In the genomic region with DNA sequence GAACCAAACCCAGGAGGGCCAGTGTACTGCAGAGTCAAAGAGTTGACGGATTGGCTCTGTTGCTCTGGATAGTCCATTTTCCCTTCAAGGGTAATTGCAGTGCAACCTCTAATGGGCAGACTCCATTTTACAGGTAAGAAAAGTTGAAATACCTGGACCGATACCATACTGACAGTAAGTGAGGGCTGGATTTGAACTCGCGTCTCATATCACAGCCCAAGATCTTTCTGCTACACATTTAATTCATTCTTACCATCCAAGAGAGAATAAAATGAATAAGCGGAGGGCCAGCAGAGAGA, we compare ENCODE assay signal across 8 cellular contexts. TPM values are rescaled to one million over a fixed set of nuclear protein-coding genes. Genes with fewer than 3 reads are reported as not detected.
DNase-seq lines count a peak whose midpoint lies in the region; ATAC-seq, FAIRE-seq and TF ChIP-seq lines count a peak whose summit lies in the region.

No MANE protein-coding gene starts in this region.

- no peak overlapping the region for H2AK5ac ChIP-seq in mesenchymal stem cell (ENCODE audit: low read length, severe bottlenecking)

- H2BK120ac ChIP-seq in mesenchymal stem cell (ENCODE audit: low read depth, low read length): no peak overlapping the region

- DNase-seq in right atrium auricular region (ENCODE audit: low spot score) (no peak), Right ventricle myocardium inferior (ENCODE audit: missing footprints) (no peak), K562 (ENCODE audit: extremely low read depth in 1 of 4, low spot score in 3 of 4) (peak in 1 of 4 experiments; percentile 6), mesenchymal stem cell (no peak), vagina (ENCODE audit: extremely low spot score in 2 of 2) (no peak), mucosa of gallbladder (ENCODE audit: low spot score) (no peak), NCI-H1092 (lab: John Stamatoyannopoulos, UW) (no peak), COR-L47 (lab: John Stamatoyannopoulos, UW) (no peak)

- no peak for TF ChIP-seq EP300 in K562 (IDR thresholded peaks at IDR 0.05; ENCODE audit: low read length)

- POLR2A ChIA-PET in K562 (lab: Yijun Ruan, JAX): no interaction called here

- TF ChIP-seq CTCF in right atrium auricular region (IDR thresholded peaks at IDR 0.05) (no peak), K562 (IDR thresholded peaks at IDR 0.05 in 2 of 3, conservative IDR thresholded peaks at IDR 0.05 in 1 of 3; ENCODE audit: insufficient read depth in 2 of 3, low read depth in 1 of 3, low read length in 3 of 3) (no peak), vagina (IDR thresholded peaks at IDR 0.05) (no peak)

- H3K4me2 ChIP-seq in K562 (ENCODE audit: insufficient read depth, low read length): peak overlapping the region; percentile 79
- peak overlapping the region; percentile 82 for H3K4me2 ChIP-seq in mesenchymal stem cell (ENCODE audit: low read length, poor library complexity, severe bottlenecking)

- 0% methylated on average over 4 of the region's 5 CpGs for WGBS in K562 (ENCODE audit: insufficient coverage, low coverage, missing lambda C conversion rate)
- WGBS in mesenchymal stem cell: 55% methylated on average over 5 of the region's 5 CpGs

- H4K91ac ChIP-seq in mesenchymal stem cell (ENCODE audit: low read length): no peak overlapping the region

- H3K27ac ChIP-seq in right atrium auricular region: peak overlapping the region; percentile 85 to 94
- H3K27ac ChIP-seq in K562 (ENCODE audit: extremely low read depth, low read depth, low read length): peak overlapping the region; percentile 87
- no peak overlapping the region for H3K27ac ChIP-seq in mesenchymal stem cell (ENCODE audit: low read length, poor library complexity, severe bottlenecking)
- H3K27ac ChIP-seq in vagina: peak overlapping the region; percentile 86

- H3K9ac ChIP-seq in K562 (ENCODE audit: insufficient read depth in 1 of 2, low read depth in 2 of 2, low read length in 2 of 2) (peak overlapping the region; percentile 84 to 95), mesenchymal stem cell (ENCODE audit: low read length) (peak overlapping the region; percentile 94)

- H2AFZ ChIP-seq in K562 (ENCODE audit: low read depth, low read length) (peak overlapping the region; percentile 93), mesenchymal stem cell (ENCODE audit: low read depth, low read length) (peak overlapping the region; percentile 36)

- intact Hi-C loops in Right ventricle myocardium inferior (cut with DNase I) (loop anchor here (10.0 kb wide), 1 partner anchor 178 kb away; a partner anchor contains a TSS), K562 (cut with micrococcal nuclease) (loop anchor here (5.0 kb wide), 3 partner anchors 375 to 540 kb away; no protein-coding TSS in a partner anchor), vagina (cut with DNase I) (no loop called here)

- H3K18ac ChIP-seq in mesenchymal stem cell (ENCODE audit: low read depth in 1 of 2, low read length in 2 of 2): no peak overlapping the region

- H3K4me3 ChIP-seq in right atrium auricular region (peak overlapping the region; percentile 63 to 98), K562 (peak overlapping the region; percentile 90), mesenchymal stem cell (ENCODE audit: insufficient read depth in 1 of 2, low read depth in 1 of 2, low read length in 2 of 2) (peak overlapping the region; percentile 83 to 93), vagina (peak overlapping the region; percentile 92 to 99)

- H3K23ac ChIP-seq in mesenchymal stem cell (ENCODE audit: low read length in 2 of 2): no peak overlapping the region

- no peak overlapping the region for H2BK12ac ChIP-seq in mesenchymal stem cell (ENCODE audit: low read length in 2 of 2)

- H2BK15ac ChIP-seq in mesenchymal stem cell (ENCODE audit: low read depth, poor library complexity, severe bottlenecking): no peak overlapping the region

- H2BK5ac ChIP-seq in mesenchymal stem cell (ENCODE audit: low read depth, low read length, poor library complexity, severe bottlenecking): no peak overlapping the region

- in situ Hi-C loops in K562 (cut with MboI): loop anchor here (25.0 kb wide), 1 partner anchor 575 kb away; a partner anchor contains a TSS

- H3K9me1 ChIP-seq in K562 (ENCODE audit: control insufficient read depth, insufficient read depth, low read length): no peaks in the 10 kb centered on the region

- TF ChIP-seq POLR2A in K562 (conservative IDR thresholded peaks at IDR 0.05) (no peak), vagina (IDR thresholded peaks at IDR 0.05) (no peak)

- no peak for TF ChIP-seq RAD21 in K562 (CRISPR knock-in tag; conservative IDR thresholded peaks at IDR 0.05 in 1 of 2, IDR thresholded peaks at IDR 0.05 in 1 of 2)

- no peaks in the 10 kb centered on the region for H3K27me3 ChIP-seq in right atrium auricular region
- H3K27me3 ChIP-seq in K562 (ENCODE audit: control insufficient read depth in 2 of 2, insufficient read depth in 2 of 2, low read length in 2 of 2): no peaks in the 10 kb centered on the region
- H3K27me3 ChIP-seq in mesenchymal stem cell (ENCODE audit: control insufficient read depth in 1 of 2, insufficient read depth in 1 of 2, low read length in 2 of 2): no peaks in the 10 kb centered on the region
- H3K27me3 ChIP-seq in vagina: no peaks in the 10 kb centered on the region

- no peak overlapping the region for H3K4ac ChIP-seq in mesenchymal stem cell (ENCODE audit: low read depth in 1 of 2, low read length in 2 of 2)

- no peak for FAIRE-seq in K562 (lab: Jason Lieb, UNC)

- CTCF ChIA-PET in K562 (lab: Yijun Ruan, JAX; ENCODE audit: low intra/inter-chr PET ratio): no interaction called here

- H3K36me3 ChIP-seq in right atrium auricular region (no peaks in the 10 kb centered on the region), K562 (ENCODE audit: control insufficient read depth, insufficient read depth, low read length) (peaks cover 17% of the 10 kb centered on the region), mesenchymal stem cell (ENCODE audit: control insufficient read depth in 1 of 2, insufficient read depth in 2 of 2, low read depth in 1 of 2, low read length in 2 of 2) (peaks cover 3 to 10% of the 10 kb centered on the region in 2 experiments), vagina (peaks cover 0 to under 1% of the 10 kb centered on the region in 2 donors)

- H3K79me2 ChIP-seq in K562 (ENCODE audit: control insufficient read depth, insufficient read depth, low read length): peaks cover 25% of the 10 kb centered on the region

- peaks cover 4% of the 10 kb centered on the region for H3K79me1 ChIP-seq in mesenchymal stem cell (replicated peaks; ENCODE audit: low read length, poor library complexity, severe bottlenecking)

- no TSS peak for BruUV-seq in K562 (replicated peaks; lab: Mats Ljungman, UMichigan)

- H3K9me3 ChIP-seq in right atrium auricular region: no peaks in the 10 kb centered on the region
- H3K9me3 ChIP-seq in K562 (replicated peaks; ENCODE audit: control insufficient read depth, insufficient read depth, low read depth, low read length): no peaks in the 10 kb centered on the region
- no peaks in the 10 kb centered on the region for H3K9me3 ChIP-seq in mesenchymal stem cell (ENCODE audit: control insufficient read depth, low read length)
- H3K9me3 ChIP-seq in vagina: no peaks in the 10 kb centered on the region

- H3K14ac ChIP-seq in mesenchymal stem cell (ENCODE audit: low read length in 2 of 2): no peak overlapping the region

- H4K8ac ChIP-seq in mesenchymal stem cell (ENCODE audit: low read length): no peak overlapping the region

- no peaks in the 10 kb centered on the region for H4K20me1 ChIP-seq in K562 (replicated peaks; ENCODE audit: control insufficient read depth, insufficient read depth, low read length)

- H3K4me1 ChIP-seq in right atrium auricular region (peaks cover 0 to 14% of the 10 kb centered on the region in 2 donors), K562 (replicated peaks in 1 of 2; ENCODE audit: control insufficient read depth in 2 of 2, insufficient read depth in 2 of 2, low read length in 2 of 2) (peaks cover 0 to 6% of the 10 kb centered on the region in 2 experiments; a peak in 4 of 5 replicates), mesenchymal stem cell (ENCODE audit: control insufficient read depth, insufficient read depth, low read depth, low read length) (peaks cover 4% of the 10 kb centered on the region), vagina (peaks cover 25% of the 10 kb centered on the region)

- ATAC-seq in Right ventricle myocardium inferior: no peak
- no peak for ATAC-seq in K562

RNA-seq across cellular contexts. Expression of a gene that starts 0.4 kb away (rescaled TPM):
- total RNA-seq in right atrium auricular region (10 to 100 TPM; 45.1 to 59.9 TPM), Right ventricle myocardium inferior (38.3 TPM), K562 (2014; rRNA removed) (38.0 and 40.4 TPM in 2 replicates), K562 (2014; rRNA removed; fragmentation: Illumina TruSeq; extraction: Trizol) (51.0 and 55.0 TPM in 2 replicates), K562 (2015; rRNA removed; fragmentation: Illumina TruSeq; extraction: Trizol) (57.0 and 63.3 TPM in 2 replicates), K562 (2021) (38.4 and 45.3 TPM in 2 replicates), vagina (58.4 TPM), mucosa of gallbladder (50.5 TPM)
- total RNA-seq in K562 (2011; cell fraction: chromatin; rRNA removed; ENCODE audit: low replicate concordance): 59.5 and 89.2 TPM in 2 replicates
- total RNA-seq in K562 (2011; cell fraction: nucleolus; rRNA removed): 21.0 and 25.5 TPM in 2 replicates
- 28.9 and 29.3 TPM in 2 replicates for total RNA-seq in K562 (2011; cell fraction: nucleoplasm; rRNA removed)
- polyA plus RNA-seq in K562 (2011; rRNA removed) (108 and 109 TPM in 2 replicates), K562 (2014; fragmentation: Illumina TruSeq; extraction: Trizol) (59.7 and 71.8 TPM in 2 replicates), K562 (2014; fragmentation: Nextera tagmentation; extraction: Ambion mirVana) (10 to 100 TPM; 21.1 to 31.1 TPM), K562 (2014; rRNA removed) (30.9 and 37.3 TPM in 2 replicates)
- polyA plus RNA-seq in K562 (2011; cell fraction: cytosol; rRNA removed): 51.7 and 58.2 TPM in 2 replicates
- 95.6 and 117 TPM in 2 replicates for polyA plus RNA-seq in K562 (2011; cell fraction: nucleus; rRNA removed)
- polyA plus RNA-seq in K562 (2012): 29.8 and 38.9 TPM in 2 replicates
- polyA minus RNA-seq in K562 (2011; rRNA and poly(A)+ RNA removed): 137 and 139 TPM in 2 replicates
- polyA minus RNA-seq in K562 (2011; cell fraction: cytosol; rRNA and poly(A)+ RNA removed): 39.8 and 46.9 TPM in 2 replicates
- 11.4 and 27.1 TPM in 2 replicates for polyA minus RNA-seq in K562 (2011; cell fraction: nucleus; rRNA and poly(A)+ RNA removed)
- 39.7 TPM for polyA plus RNA-seq in mesenchymal stem cell (2013, experiment 1 of 2)
- polyA plus RNA-seq in mesenchymal stem cell (2013, experiment 2 of 2): 40.1 TPM

RNA-seq across cellular contexts. Expression of a gene that starts 7.7 kb away (rescaled TPM):
- total RNA-seq in right atrium auricular region (10 to 100 TPM; 22.4 to 24.3 TPM), Right ventricle myocardium inferior (30.8 TPM), K562 (2014; rRNA removed) (1.3 and 1.6 TPM in 2 replicates), K562 (2014; rRNA removed; fragmentation: Illumina TruSeq; extraction: Trizol) (0.45 and 0.55 TPM in 2 replicates), K562 (2015; rRNA removed; fragmentation: Illumina TruSeq; extraction: Trizol) (0.60 and 0.94 TPM in 2 replicates), K562 (2021) (1.9 and 2.2 TPM in 2 replicates), vagina (15.2 TPM), mucosa of gallbladder (33.7 TPM)
- 3.2 and 3.4 TPM in 2 replicates for total RNA-seq in K562 (2011; cell fraction: chromatin; rRNA removed; ENCODE audit: low replicate concordance)
- 1.3 and 1.7 TPM in 2 replicates for total RNA-seq in K562 (2011; cell fraction: nucleolus; rRNA removed)
- total RNA-seq in K562 (2011; cell fraction: nucleoplasm; rRNA removed): 2.1 and 2.6 TPM in 2 replicates
- polyA plus RNA-seq in K562 (2011; rRNA removed) (0.79 and 1.2 TPM in 2 replicates), K562 (2014; fragmentation: Illumina TruSeq; extraction: Trizol) (1.1 and 1.2 TPM in 2 replicates), K562 (2014; fragmentation: Nextera tagmentation; extraction: Ambion mirVana) (under 1 TPM; 0.06 to 0.22 TPM), K562 (2014; rRNA removed) (0.62 and 1.6 TPM in 2 replicates)
- polyA plus RNA-seq in K562 (2011; cell fraction: cytosol; rRNA removed): 0.62 and 0.64 TPM in 2 replicates
- 3.7 and 4.2 TPM in 2 replicates for polyA plus RNA-seq in K562 (2011; cell fraction: nucleus; rRNA removed)
- polyA plus RNA-seq in K562 (2012): 0.48 and 0.87 TPM in 2 replicates
- 1.4 and 2.2 TPM in 2 replicates for polyA minus RNA-seq in K562 (2011; rRNA and poly(A)+ RNA removed)
- polyA minus RNA-seq in K562 (2011; cell fraction: cytosol; rRNA and poly(A)+ RNA removed): 0.29 and 1.0 TPM in 2 replicates
- 1.2 and 2.9 TPM in 2 replicates for polyA minus RNA-seq in K562 (2011; cell fraction: nucleus; rRNA and poly(A)+ RNA removed)
- 15.5 TPM for polyA plus RNA-seq in mesenchymal stem cell (2013, experiment 1 of 2)
- 15.8 TPM for polyA plus RNA-seq in mesenchymal stem cell (2013, experiment 2 of 2)
